Comparison of ENCODE assay signal across 1 cellular context in the genomic region with DNA sequence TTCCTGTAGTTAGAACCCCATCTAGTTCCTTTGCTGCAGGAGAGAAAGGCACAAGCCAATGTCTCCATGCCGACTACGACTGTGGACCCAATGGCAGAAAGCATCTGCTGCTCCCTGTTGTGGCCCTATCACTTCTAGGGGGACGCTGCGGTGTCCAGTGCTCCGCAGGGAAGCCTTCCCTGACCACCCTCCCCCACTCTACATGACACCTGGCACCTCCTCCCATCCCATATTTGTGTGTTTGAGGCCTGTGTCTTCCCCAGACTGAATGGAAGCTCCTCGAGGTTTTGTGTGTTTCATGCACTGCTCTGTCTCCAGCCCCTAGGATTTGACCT.
TF ChIP-seq lines count a peak whose summit lies in the region.

No MANE protein-coding gene starts in this region.

TF ChIP-seq in GM23338, 12 proteins besides CTCF, POLR2A, EP300 and RAD21:
- TF ChIP-seq, protein P1, sequence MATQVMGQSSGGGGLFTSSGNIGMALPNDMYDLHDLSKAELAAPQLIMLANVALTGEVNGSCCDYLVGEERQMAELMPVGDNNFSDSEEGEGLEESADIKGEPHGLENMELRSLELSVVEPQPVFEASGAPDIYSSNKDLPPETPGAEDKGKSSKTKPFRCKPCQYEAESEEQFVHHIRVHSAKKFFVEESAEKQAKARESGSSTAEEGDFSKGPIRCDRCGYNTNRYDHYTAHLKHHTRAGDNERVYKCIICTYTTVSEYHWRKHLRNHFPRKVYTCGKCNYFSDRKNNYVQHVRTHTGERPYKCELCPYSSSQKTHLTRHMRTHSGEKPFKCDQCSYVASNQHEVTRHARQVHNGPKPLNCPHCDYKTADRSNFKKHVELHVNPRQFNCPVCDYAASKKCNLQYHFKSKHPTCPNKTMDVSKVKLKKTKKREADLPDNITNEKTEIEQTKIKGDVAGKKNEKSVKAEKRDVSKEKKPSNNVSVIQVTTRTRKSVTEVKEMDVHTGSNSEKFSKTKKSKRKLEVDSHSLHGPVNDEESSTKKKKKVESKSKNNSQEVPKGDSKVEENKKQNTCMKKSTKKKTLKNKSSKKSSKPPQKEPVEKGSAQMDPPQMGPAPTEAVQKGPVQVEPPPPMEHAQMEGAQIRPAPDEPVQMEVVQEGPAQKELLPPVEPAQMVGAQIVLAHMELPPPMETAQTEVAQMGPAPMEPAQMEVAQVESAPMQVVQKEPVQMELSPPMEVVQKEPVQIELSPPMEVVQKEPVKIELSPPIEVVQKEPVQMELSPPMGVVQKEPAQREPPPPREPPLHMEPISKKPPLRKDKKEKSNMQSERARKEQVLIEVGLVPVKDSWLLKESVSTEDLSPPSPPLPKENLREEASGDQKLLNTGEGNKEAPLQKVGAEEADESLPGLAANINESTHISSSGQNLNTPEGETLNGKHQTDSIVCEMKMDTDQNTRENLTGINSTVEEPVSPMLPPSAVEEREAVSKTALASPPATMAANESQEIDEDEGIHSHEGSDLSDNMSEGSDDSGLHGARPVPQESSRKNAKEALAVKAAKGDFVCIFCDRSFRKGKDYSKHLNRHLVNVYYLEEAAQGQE (IDR thresholded peaks at IDR 0.05; ENCODE audit: unreplicated experiment): no peak
- no peak for TF ChIP-seq EZH2phosphoT487 (IDR thresholded peaks at IDR 0.05; ENCODE audit: unreplicated experiment)
- no peak for TF ChIP-seq CREB1 (CRISPR knock-in tag; IDR thresholded peaks at IDR 0.05; ENCODE audit: low read depth)
- TF ChIP-seq STAT1 (IDR thresholded peaks at IDR 0.05; ENCODE audit: unreplicated experiment): no peak
- no peak for TF ChIP-seq EZH2 (IDR thresholded peaks at IDR 0.05; ENCODE audit: low read depth, unreplicated experiment)
